In the genomic region with DNA sequence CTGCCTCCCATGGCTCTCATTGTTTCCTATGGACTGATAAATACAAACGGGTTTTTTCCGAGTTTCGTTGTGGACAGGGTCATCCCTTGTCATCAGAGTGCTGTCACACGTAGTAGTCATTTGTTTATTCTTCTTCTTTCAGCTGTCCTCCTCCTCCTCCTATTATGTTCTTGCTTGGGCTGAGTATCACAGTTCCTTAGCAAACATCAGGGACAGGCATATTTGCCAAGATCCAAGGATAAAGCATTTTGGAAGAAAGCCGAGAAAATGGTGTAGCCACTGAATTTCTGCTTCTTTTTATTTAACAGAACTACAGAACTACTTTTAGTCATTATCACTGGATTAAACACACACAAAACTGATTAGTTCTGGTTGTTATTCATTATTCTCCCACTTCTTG, we compare ENCODE assay signal across 21 cellular contexts.
DNase-seq lines count a peak whose midpoint lies in the region; ATAC-seq and TF ChIP-seq lines count a peak whose summit lies in the region.
"Had no signal": no experiment of that assay in that cellular context is flagged by ENCODE, and none has a peak within 500 bp of the region (broad histone marks: within the 10 kb centered on the region; RNA-seq: fewer than 3 reads in every experiment).

No MANE protein-coding gene starts in this region.

- no peak for TF ChIP-seq CTCF in nephron (IDR thresholded peaks at IDR 0.05; ENCODE audit: unreplicated experiment in 3 of 3)
- TF ChIP-seq CTCF in type B pancreatic cell (conservative IDR thresholded peaks at IDR 0.05), result no peak

- H3K9me3 Mint-ChIP-seq in nephron (peaks cover 2% of the 10 kb centered on the region), type B pancreatic cell (no peaks in the 10 kb centered on the region)
- peaks cover 2% of the 10 kb centered on the region for H3K9me3 Mint-ChIP-seq in activated naive CD8-positive, alpha-beta T cell treated with anti-CD3 and anti-CD28 coated beads for 36 hours
- H3K9me3 Mint-ChIP-seq: activated T-cell treated with anti-CD3 and anti-CD28 coated beads, Interleukin-2, amount 50 U/mL, for 4 hours; CD14-positive monocyte; H9; memory B cell had no signal

- H3K4me1 Mint-ChIP-seq in nephron (peaks cover 68% of the 10 kb centered on the region), type B pancreatic cell (ENCODE audit: unreplicated experiment) (peaks cover 30% of the 10 kb centered on the region)
- peaks cover 9% of the 10 kb centered on the region for H3K4me1 Mint-ChIP-seq in activated naive CD8-positive, alpha-beta T cell treated with anti-CD3 and anti-CD28 coated beads for 36 hours

- H3K4me3 Mint-ChIP-seq in nephron, result peak overlapping the region in 1 of 3 experiments; percentile 3
- H3K4me3 Mint-ChIP-seq in type B pancreatic cell, result peak overlapping the region; percentile 3
- no peak overlapping the region for H3K4me3 Mint-ChIP-seq in activated naive CD8-positive, alpha-beta T cell treated with anti-CD3 and anti-CD28 coated beads for 36 hours
- H3K4me3 Mint-ChIP-seq: activated T-cell treated with anti-CD3 and anti-CD28 coated beads, Interleukin-2, amount 50 U/mL, for 4 hours; CD14-positive monocyte; H9; memory B cell had no signal

- ATAC-seq in HG03342 (IDR thresholded peaks at IDR 0.05; ENCODE audit: unreplicated experiment), result no peak
- ATAC-seq: activated T-cell treated with anti-CD3 and anti-CD28 coated beads, Interleukin-2, amount 50 U/mL, for 4 hours; left colon; PC-3 had no signal

- H3K27me3 Mint-ChIP-seq in nephron (ENCODE audit: low read depth) (no peaks in the 10 kb centered on the region), type B pancreatic cell (no peaks in the 10 kb centered on the region)
- H3K27me3 Mint-ChIP-seq in activated naive CD8-positive, alpha-beta T cell treated with anti-CD3 and anti-CD28 coated beads for 36 hours, result no peaks in the 10 kb centered on the region

- H3K36me3 Mint-ChIP-seq in nephron (ENCODE audit: low read depth), result peaks cover 5% of the 10 kb centered on the region
- H3K36me3 Mint-ChIP-seq in type B pancreatic cell, result peaks cover 11% of the 10 kb centered on the region
- no peaks in the 10 kb centered on the region for H3K36me3 Mint-ChIP-seq in activated naive CD8-positive, alpha-beta T cell treated with anti-CD3 and anti-CD28 coated beads for 36 hours

- DNase-seq in NCI-H69 (lab: John Stamatoyannopoulos, UW) (peak; percentile 74), cerebellar cortex (ENCODE audit: low spot score) (peak; percentile 46), type B pancreatic cell (ENCODE audit: extremely low spot score, unreplicated experiment) (no peak)
- no peak for DNase-seq in activated CD4-positive, alpha-beta T cell treated with anti-CD3 and anti-CD28 coated beads for 48 hours
- no peak for DNase-seq in activated naive CD8-positive, alpha-beta T cell treated with anti-CD3 and anti-CD28 coated beads for 36 hours
- DNase-seq: activated CD4-positive, alpha-beta T cell treated with anti-CD3 and anti-CD28 coated beads for 4 hours; activated T-cell treated with anti-CD3 and anti-CD28 coated beads, Interleukin-2, amount 50 U/mL, for 4 hours; cortex of kidney; H9; KBM-7; left colon; MG63; nucleus accumbens; PC-3; stimulated activated CD8-positive, alpha-beta memory T cell treated with anti-CD3 and anti-CD28 coated beads, Interleukin-4, amount 100 ng/mL, for 48 hours; stomach; upper lobe of left lung had no signal

- peak overlapping the region; percentile 44 to 82 (median 72) for H3K27ac Mint-ChIP-seq in nephron
- H3K27ac Mint-ChIP-seq in type B pancreatic cell, result peak overlapping the region; percentile 97
- no peak overlapping the region for H3K27ac Mint-ChIP-seq in activated naive CD8-positive, alpha-beta T cell treated with anti-CD3 and anti-CD28 coated beads for 36 hours
- H3K27ac Mint-ChIP-seq: CD14-positive monocyte, H9, memory B cell had no signal

Comparison
In these comparisons a context has a peak if more than half of its experiments do, and no peak if none do; other contexts are left out.
1. DNase-seq: peak in NCI-H69 (single experiment) and cerebellar cortex (single experiment); none in type B pancreatic cell (single experiment), activated CD4-positive, alpha-beta T cell treated with anti-CD3 and anti-CD28 coated beads for 48 hours (single experiment) and activated naive CD8-positive, alpha-beta T cell treated with anti-CD3 and anti-CD28 coated beads for 36 hours (single experiment).